Comparison of ENCODE assay signal across 8 cellular contexts in the genomic region with DNA sequence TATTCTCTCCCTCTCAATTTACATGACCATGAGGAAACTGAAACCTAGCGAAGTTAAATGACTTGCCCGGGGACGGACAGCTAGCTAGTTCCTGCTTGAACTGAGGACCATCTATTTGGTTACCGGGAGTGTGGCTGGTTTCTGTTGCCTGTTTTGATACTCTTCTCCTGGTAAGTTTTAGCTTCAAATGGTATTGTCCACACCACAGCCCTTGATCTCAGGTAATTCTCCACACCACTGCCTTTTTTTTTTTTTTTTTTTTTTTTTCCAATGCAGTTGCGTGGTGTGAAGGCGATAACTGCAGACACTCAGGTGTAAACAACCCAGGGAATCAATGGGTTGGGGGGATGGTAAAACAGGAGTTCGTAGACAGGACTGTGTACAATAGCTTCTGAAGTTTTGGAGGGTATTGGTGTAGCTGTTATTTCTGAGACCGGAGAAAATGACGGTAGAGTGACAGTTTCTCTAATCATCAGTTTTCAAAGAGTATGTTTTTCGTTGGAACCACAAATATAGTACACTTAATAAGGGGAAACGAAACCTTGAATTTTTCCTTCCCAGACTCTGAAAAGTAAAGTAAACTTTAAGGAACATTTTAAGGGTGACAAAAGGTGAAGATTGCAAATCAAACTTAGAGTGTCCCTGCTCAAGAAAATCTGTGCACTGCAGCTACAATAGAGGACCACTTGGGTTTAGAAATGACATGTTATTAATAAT.
DNase-seq lines count a peak whose midpoint lies in the region; ATAC-seq, FAIRE-seq and TF ChIP-seq lines count a peak whose summit lies in the region.

No MANE protein-coding gene starts in this region.

- FAIRE-seq in GM18507 (lab: Jason Lieb, UNC) (peak; percentile 67), urothelium cell line (lab: Jason Lieb, UNC) (no peak)

- no peaks in the 10 kb centered on the region for H3K9me3 ChIP-seq in iPS DF 6.9 (ENCODE audit: control insufficient read depth, insufficient read depth, low read length)
- H3K9me3 ChIP-seq in GM23248 (ENCODE audit: low read depth): no peaks in the 10 kb centered on the region

- ATAC-seq in GM21528 (IDR thresholded peaks at IDR 0.05; ENCODE audit: low FRiP score, unreplicated experiment) (peak; percentile 59), HG03439 (IDR thresholded peaks at IDR 0.05; ENCODE audit: unreplicated experiment) (no peak)

- H3K27ac ChIP-seq in iPS DF 6.9 (ENCODE audit: low read length): peak overlapping the region; percentile 76
- H3K27ac ChIP-seq in GM23248: no peak overlapping the region

- peak overlapping the region; percentile 97 for H3K27ac Mint-ChIP-seq in type B pancreatic cell

- H3K4me1 ChIP-seq in iPS DF 6.9 (ENCODE audit: control insufficient read depth, insufficient read depth, low read length) (peaks cover 3% of the 10 kb centered on the region), GM23248 (ENCODE audit: insufficient read depth) (no peaks in the 10 kb centered on the region)

- no peaks in the 10 kb centered on the region for H3K27me3 Mint-ChIP-seq in type B pancreatic cell

- no peak overlapping the region; the same call in 1 of the 2 replicates for H2AFZ ChIP-seq in GM23248

- H3K9me2 ChIP-seq in GM23248 (ENCODE audit: insufficient read depth): no peaks in the 10 kb centered on the region

- no peaks in the 10 kb centered on the region for H3F3A ChIP-seq in GM23248 (ENCODE audit: insufficient read depth)

- no peak overlapping the region for H3K4me2 ChIP-seq in GM23248 (ENCODE audit: unreplicated experiment)

- DNase-seq in GM18507 (ENCODE audit: extremely low spot score, insufficient read length, low read depth) (peak; percentile 25), NCI-H526 (lab: John Stamatoyannopoulos, UW) (peak; percentile 83 to 93), iPS DF 6.9 (ENCODE audit: low read depth, low spot score) (peak; percentile 48), type B pancreatic cell (ENCODE audit: extremely low spot score, unreplicated experiment) (no peak), GM23248 (no peak), urothelium cell line (ENCODE audit: low spot score) (no peak)

- H3K4me3 ChIP-seq in iPS DF 6.9 (ENCODE audit: low read length) (peak overlapping the region; percentile 51), GM23248 (no peak overlapping the region)

- H3K9ac ChIP-seq in GM23248: no peak overlapping the region

- H3K79me2 ChIP-seq in GM23248 (ENCODE audit: insufficient read depth): no peaks in the 10 kb centered on the region

- no peaks in the 10 kb centered on the region for H3K36me3 Mint-ChIP-seq in type B pancreatic cell

- no CpG with 5 or more reads among the region's 11 CpGs for WGBS in iPS DF 6.9 (ENCODE audit: insufficient coverage, insufficient read length)
- WGBS in GM23248 (ENCODE audit: low coverage in 1 of 2, low lambda C conversion rate in 2 of 2, missing lambda C conversion rate in 2 of 2), 2 experiments: 45 to 50% methylated on average over 11 of the region's 11 CpGs

- no peaks in the 10 kb centered on the region for H3K9me3 Mint-ChIP-seq in type B pancreatic cell

- H3K4me1 Mint-ChIP-seq in type B pancreatic cell (ENCODE audit: unreplicated experiment): peaks cover 20% of the 10 kb centered on the region

- peak overlapping the region; percentile 91 for H3K4me3 Mint-ChIP-seq in type B pancreatic cell

- H3K27me3 ChIP-seq in iPS DF 6.9 (ENCODE audit: control insufficient read depth, insufficient read depth, low read length) (no peaks in the 10 kb centered on the region), GM23248 (replicated peaks; ENCODE audit: insufficient read depth) (no peaks in the 10 kb centered on the region)

- in situ Hi-C loops in GM23248 (cut with MboI): no loop called here

- H4K20me1 ChIP-seq in GM23248 (ENCODE audit: insufficient read depth): no peaks in the 10 kb centered on the region

- TF ChIP-seq CTCF in type B pancreatic cell (conservative IDR thresholded peaks at IDR 0.05): no peak

- H3K36me3 ChIP-seq in iPS DF 6.9 (ENCODE audit: control insufficient read depth, insufficient read depth, low read length) (peaks cover 3% of the 10 kb centered on the region; the same call in 1 of the 2 replicates), GM23248 (ENCODE audit: low read depth) (no peaks in the 10 kb centered on the region)

Comparison
In these comparisons a context has a peak if more than half of its experiments do, and no peak if none do; other contexts are left out.
1. DNase-seq: peak in GM18507 (single experiment), NCI-H526 (2 of 2) and iPS DF 6.9 (single experiment); none in type B pancreatic cell (single experiment), GM23248 (single experiment) and urothelium cell line (single experiment).